13 cellular contexts compared by ENCODE assay signal in the genomic region with DNA sequence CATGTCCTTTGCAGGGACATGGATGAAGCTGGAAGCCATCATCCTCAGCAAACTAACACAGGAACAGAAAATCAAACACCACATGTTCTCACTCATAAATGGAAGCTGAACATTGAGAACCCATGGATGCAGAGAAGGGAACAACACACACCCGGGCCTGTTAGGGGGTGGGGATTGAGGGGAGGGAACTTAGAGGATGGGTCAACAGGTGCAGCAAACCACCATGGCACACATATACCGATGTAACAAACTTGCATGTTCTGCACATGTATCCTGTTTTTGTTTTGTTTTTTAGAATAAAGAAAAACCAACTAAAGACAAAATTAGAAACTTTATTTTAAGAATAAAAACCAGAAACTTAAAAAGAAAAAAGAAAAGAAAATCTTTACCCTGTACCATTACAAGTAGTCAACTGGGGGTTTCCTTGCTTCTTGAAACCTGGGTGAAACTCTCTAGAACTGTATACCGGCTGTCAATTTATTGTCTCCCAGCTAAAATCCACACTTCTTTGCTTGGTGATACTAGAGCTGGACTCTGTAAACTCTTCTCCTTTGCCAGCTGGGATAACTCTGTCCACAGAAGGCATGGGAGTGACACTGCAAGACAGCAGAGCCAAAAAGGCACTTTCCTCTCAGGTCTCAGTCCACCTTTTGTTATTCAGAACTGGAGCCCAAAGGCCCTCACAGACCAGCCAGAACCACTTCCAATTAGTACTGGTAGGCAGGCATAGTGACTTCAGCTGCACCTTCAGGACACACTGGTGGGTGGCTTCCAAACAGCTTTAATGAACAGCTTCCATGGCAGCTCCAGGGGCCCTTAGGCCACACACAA. TPM values are rescaled to one million over a fixed set of nuclear protein-coding genes. Genes with fewer than 3 reads are reported as not detected.
DNase-seq lines count a peak whose midpoint lies in the region; ATAC-seq and TF ChIP-seq lines count a peak whose summit lies in the region.
"Had no signal": no experiment of that assay in that cellular context is flagged by ENCODE, and none has a peak within 500 bp of the region (broad histone marks: within the 10 kb centered on the region; RNA-seq: fewer than 3 reads in every experiment).

No MANE protein-coding gene starts in this region.

- H3K27me3 Mint-ChIP-seq in CD4-positive, alpha-beta T cell: no peaks in the 10 kb centered on the region

- DNase-seq in CD4-positive, alpha-beta T cell: no peak
- DNase-seq in activated T-cell treated with anti-CD3 and anti-CD28 coated beads, Interleukin-2, amount 50 U/mL, for 48 hours: no peak
- DNase-seq in NCI-H2081 treated with DMSO at 0.1 percent for 48 hours (lab: John Stamatoyannopoulos, UW) (no peak), NCI-H2029 (lab: John Stamatoyannopoulos, UW) (no peak), NCI-H1092 (lab: John Stamatoyannopoulos, UW) (no peak)
- DNase-seq: BE2C, body of pancreas, midbrain, NCI-H524 had no signal

- no peaks in the 10 kb centered on the region for H3K9me3 Mint-ChIP-seq in CD4-positive, alpha-beta T cell

- H3K27ac Mint-ChIP-seq in CD4-positive, alpha-beta T cell: no peak overlapping the region

- TF ChIP-seq CTCF in CD4-positive, alpha-beta T cell (IDR thresholded peaks at IDR 0.05): no peak

- H3K27ac ChIP-seq in CD4-positive, alpha-beta T cell (ENCODE audit: low read depth, low read length): no peak overlapping the region
- H3K27ac ChIP-seq: body of pancreas had no signal

- ATAC-seq in CD4-positive, alpha-beta T cell (ENCODE audit: poor library complexity): no peak
- ATAC-seq in GM19025 (IDR thresholded peaks at IDR 0.05; ENCODE audit: low read depth, unreplicated experiment) (peak; percentile 66), HG02623 (IDR thresholded peaks at IDR 0.05; ENCODE audit: unreplicated experiment) (peak; percentile 59), HG03460 (IDR thresholded peaks at IDR 0.05; ENCODE audit: unreplicated experiment) (peak; percentile 57)
- ATAC-seq: body of pancreas, sciatic nerve had no signal

- peaks cover 43% of the 10 kb centered on the region for H3K36me3 Mint-ChIP-seq in CD4-positive, alpha-beta T cell (ENCODE audit: low read depth)

- peaks cover 85% of the 10 kb centered on the region for H3K4me1 Mint-ChIP-seq in CD4-positive, alpha-beta T cell (ENCODE audit: low read depth)

- intact Hi-C loops in CD4-positive, alpha-beta T cell (cut with DNase I, micrococcal nuclease): loop anchor here in 1 of 2 experiments (10.0 kb wide), 1 partner anchor 1780 kb away; no protein-coding TSS in a partner anchor

- CTCF ChIA-PET in CD4-positive, alpha-beta T cell (lab: Charles Lee): no interaction called here

- H3K9me3 ChIP-seq in CD4-positive, alpha-beta T cell (ENCODE audit: control insufficient read depth, low read length): no peaks in the 10 kb centered on the region
- H3K9me3 ChIP-seq: BE2C, body of pancreas had no signal

- POLR2A ChIA-PET in CD4-positive, alpha-beta T cell (lab: Charles Lee): interaction anchor here (1.3 to 2.1 kb wide), 2 partner anchors 9 kb away, joined by 6 to 10 read pairs; partner anchors contain the start of gene MICU2

- peak overlapping the region; percentile 15 for H3K4me3 Mint-ChIP-seq in CD4-positive, alpha-beta T cell

- no peaks in the 10 kb centered on the region for H3K27me3 ChIP-seq in CD4-positive, alpha-beta T cell (ENCODE audit: control insufficient read depth, insufficient read depth, low read length)
- H3K27me3 ChIP-seq: BE2C, body of pancreas had no signal

RNA-seq across cellular contexts. Expression of gene MICU2, which starts 9.0 kb away (rescaled TPM):
- 10 to 100 TPM; 25.4 to 28.4 TPM for total RNA-seq in CD4-positive, alpha-beta T cell
